ENCODE assay signal across 1 cellular context in genomic region chr20:17538517-17539170, GRCh38.
TF ChIP-seq lines count a peak whose summit lies in the region.

No MANE protein-coding gene starts in this region.

TF ChIP-seq in HepG2, 621 proteins besides CTCF, POLR2A, EP300 and RAD21:
- TF ChIP-seq GATA4 (IDR thresholded peaks at IDR 0.05; ENCODE audit: borderline replicate concordance, low read depth), result no peak
- TF ChIP-seq FOSL2 (CRISPR knock-in tag; IDR thresholded peaks at IDR 0.05), result peak; percentile 71
- TF ChIP-seq DRAP1 (CRISPR knock-in tag; IDR thresholded peaks at IDR 0.05), result no peak
- peak; percentile 54 for TF ChIP-seq CREB1 (IDR thresholded peaks at IDR 0.05)
- no peak for TF ChIP-seq CREB1 (CRISPR knock-in tag; IDR thresholded peaks at IDR 0.05)
- TF ChIP-seq ZSCAN21 (CRISPR knock-in tag; IDR thresholded peaks at IDR 0.05; ENCODE audit: borderline replicate concordance), result no peak
- TF ChIP-seq ZBTB21 (CRISPR knock-in tag; IDR thresholded peaks at IDR 0.05), result peak; percentile 41; the same call in 1 of the 2 replicates
TF ChIP-seq in HepG2: peak in this region for 3.
